1 cellular context compared by ENCODE assay signal in the genomic region with DNA sequence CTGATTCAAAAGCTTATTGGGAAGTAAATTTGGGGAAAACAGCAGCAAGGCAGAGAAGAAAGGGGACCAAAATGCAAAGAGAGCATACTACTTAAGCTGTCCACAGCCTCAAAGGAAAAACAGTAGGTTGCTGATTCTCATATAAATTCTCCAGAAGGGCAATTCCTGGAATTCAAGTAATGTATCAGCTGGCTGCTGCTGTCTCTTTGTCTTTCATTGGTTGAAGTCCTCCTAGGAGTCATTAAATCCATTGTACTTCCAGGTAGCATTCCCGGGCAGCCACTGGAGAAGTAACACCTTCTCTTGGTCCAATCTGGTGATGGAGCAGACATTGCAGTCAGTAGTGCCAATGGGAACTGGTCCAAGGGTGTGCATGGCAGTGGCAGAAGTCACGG.
TF ChIP-seq lines count a peak whose summit lies in the region.

No MANE protein-coding gene starts in this region.

TF ChIP-seq in IMR-90, 13 proteins besides CTCF, POLR2A, EP300 and RAD21:
- no peak for TF ChIP-seq FOS (IDR thresholded peaks at IDR 0.05; ENCODE audit: low read depth, low read length)
- TF ChIP-seq, protein P1, sequence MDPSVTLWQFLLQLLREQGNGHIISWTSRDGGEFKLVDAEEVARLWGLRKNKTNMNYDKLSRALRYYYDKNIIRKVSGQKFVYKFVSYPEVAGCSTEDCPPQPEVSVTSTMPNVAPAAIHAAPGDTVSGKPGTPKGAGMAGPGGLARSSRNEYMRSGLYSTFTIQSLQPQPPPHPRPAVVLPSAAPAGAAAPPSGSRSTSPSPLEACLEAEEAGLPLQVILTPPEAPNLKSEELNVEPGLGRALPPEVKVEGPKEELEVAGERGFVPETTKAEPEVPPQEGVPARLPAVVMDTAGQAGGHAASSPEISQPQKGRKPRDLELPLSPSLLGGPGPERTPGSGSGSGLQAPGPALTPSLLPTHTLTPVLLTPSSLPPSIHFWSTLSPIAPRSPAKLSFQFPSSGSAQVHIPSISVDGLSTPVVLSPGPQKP (IDR thresholded peaks at IDR 0.05; ENCODE audit: borderline replicate concordance, low read depth, low read length), result no peak
- no peak for TF ChIP-seq MAFK (IDR thresholded peaks at IDR 0.05; ENCODE audit: low read depth, low read length)
- TF ChIP-seq BHLHE40 (IDR thresholded peaks at IDR 0.05; ENCODE audit: low read depth, low read length), result no peak
- no peak for TF ChIP-seq CHD1 (IDR thresholded peaks at IDR 0.05; ENCODE audit: low read depth, low read length)
- no peak for TF ChIP-seq USF2 (IDR thresholded peaks at IDR 0.05; ENCODE audit: low read depth, low read length)
- TF ChIP-seq NFE2L2 (IDR thresholded peaks at IDR 0.05; ENCODE audit: low read depth, low read length), result no peak
- TF ChIP-seq MAZ (IDR thresholded peaks at IDR 0.05; ENCODE audit: borderline replicate concordance, low read depth, low read length), result no peak
